Comparison of ENCODE assay signal across 19 cellular contexts in genomic region chr3:45487508-45487907, GRCh38.
"Had no signal": no experiment of that assay in that cellular context is flagged by ENCODE, and none has a peak within 500 bp of the region (broad histone marks: within the 10 kb centered on the region; RNA-seq: fewer than 3 reads in every experiment).

No MANE protein-coding gene starts in this region.

- H3K4me3 ChIP-seq: coronary artery, heart right ventricle, left lung, lower lobe of right lung, psoas muscle, sigmoid colon, skin epidermis, stomach, thoracic aorta, transverse colon had no signal

- H3K9me3 ChIP-seq: lower lobe of right lung, sigmoid colon, thoracic aorta had no signal

- H3K4me3 Mint-ChIP-seq: memory B cell, nephron progenitor cell had no signal

- H3K27me3 Mint-ChIP-seq: memory B cell had no signal

- ATAC-seq: esophagus mucosa, heart right ventricle, left lung, lower lobe of right lung, psoas muscle had no signal

- DNase-seq: effector CD8-positive, alpha-beta T cell; heart right ventricle; hypothalamus; islet precursor cell; left lung; lower lobe of right lung; midbrain; nephron progenitor cell; psoas muscle; sigmoid colon; stimulated activated naive CD4-positive, alpha-beta T cell; stomach; substantia nigra; transverse colon had no signal

- H3K4me1 ChIP-seq: heart right ventricle, left lung, lower lobe of right lung, psoas muscle, sigmoid colon, stomach, transverse colon had no signal

- H3K27me3 ChIP-seq: heart right ventricle, left lung, sigmoid colon, stomach, transverse colon had no signal

- H3K27ac ChIP-seq: coronary artery, heart right ventricle, left lung, lower lobe of right lung, psoas muscle, sigmoid colon, skin epidermis, stomach, thoracic aorta, transverse colon had no signal

- H3K4me1 Mint-ChIP-seq: memory B cell, nephron progenitor cell had no signal

- H3K27ac Mint-ChIP-seq: memory B cell, nephron progenitor cell had no signal
